In the genomic region with DNA sequence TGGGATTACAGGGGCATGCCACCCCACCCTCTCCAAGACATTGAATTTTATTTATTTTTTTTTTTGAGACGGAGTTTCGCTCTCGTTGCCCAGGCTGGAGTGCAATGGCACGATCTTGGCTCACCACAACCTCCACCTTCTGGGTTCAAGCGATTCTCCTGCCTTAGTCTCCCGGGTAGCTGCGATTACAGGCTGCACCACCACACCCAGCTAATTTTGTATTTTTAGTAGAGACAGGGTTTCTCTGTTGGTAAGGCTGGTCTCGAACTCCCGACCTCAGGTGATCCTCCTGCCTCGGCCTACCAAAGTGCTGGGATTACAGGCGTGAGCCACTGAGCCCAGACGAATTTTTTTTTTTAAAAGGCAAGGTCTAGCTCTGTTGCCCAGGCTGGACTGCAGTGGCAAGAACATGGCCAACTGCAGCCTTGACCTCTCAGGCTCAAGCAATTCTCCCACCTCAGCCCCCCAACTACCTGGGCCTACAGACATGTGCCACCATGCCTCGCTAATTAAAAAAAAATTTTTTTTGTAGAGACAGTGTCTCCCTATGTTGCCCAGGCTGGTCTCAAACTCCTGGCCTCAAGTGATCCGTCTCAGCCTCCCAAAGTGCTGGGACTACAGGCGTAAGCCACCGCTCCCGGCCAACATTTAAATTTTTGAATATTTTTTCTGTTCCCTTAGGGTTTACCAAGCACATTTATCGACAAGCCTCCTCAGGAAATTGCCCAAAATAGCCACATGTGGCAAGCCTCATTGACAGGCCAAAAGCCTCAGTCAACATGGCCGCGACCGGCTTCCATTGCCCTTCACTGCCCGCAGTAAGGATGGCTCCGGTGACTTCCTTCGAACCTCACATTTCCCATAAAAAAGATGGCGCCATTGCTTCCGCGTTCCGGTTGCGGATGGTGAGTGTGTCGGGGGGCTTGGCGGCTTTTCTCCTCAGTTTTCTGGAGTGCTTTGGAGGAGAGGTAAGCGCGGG, we compare ENCODE assay signal across 1 cellular context.
TF ChIP-seq lines count a peak whose summit lies in the region.

A gene with protein sequence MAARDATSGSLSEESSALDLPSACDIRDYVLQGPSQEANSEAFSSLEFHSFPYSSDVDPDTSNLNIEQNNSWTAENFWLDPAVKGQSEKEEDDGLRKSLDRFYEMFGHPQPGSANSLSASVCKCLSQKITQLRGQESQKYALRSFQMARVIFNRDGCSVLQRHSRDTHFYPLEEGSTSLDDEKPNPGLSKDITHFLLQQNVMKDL (plus strand): TSS at position 890 of the 979 bp plus-strand sequence. CDS start 22,465 bp downstream, outside the sequence.

TF ChIP-seq in IMR-90, 13 proteins besides CTCF, POLR2A, EP300 and RAD21 (continued from another document):
- no peak for TF ChIP-seq USF2 (IDR thresholded peaks at IDR 0.05; ENCODE audit: low read depth, low read length)
- no peak for TF ChIP-seq BHLHE40 (IDR thresholded peaks at IDR 0.05; ENCODE audit: low read depth, low read length)
- no peak for TF ChIP-seq MAZ (IDR thresholded peaks at IDR 0.05; ENCODE audit: borderline replicate concordance, low read depth, low read length)
- TF ChIP-seq RCOR1 (IDR thresholded peaks at IDR 0.05; ENCODE audit: insufficient replicate concordance, low read length), result no peak
- no peak for TF ChIP-seq SMC3 (IDR thresholded peaks at IDR 0.05; ENCODE audit: low read depth, low read length)
